10 cellular contexts compared by ENCODE assay signal in genomic region chr1:203361843-203362524, GRCh38. TPM values are rescaled to one million over a fixed set of nuclear protein-coding genes. Genes with fewer than 3 reads are reported as not detected.
DNase-seq lines count a peak whose midpoint lies in the region; ATAC-seq and TF ChIP-seq lines count a peak whose summit lies in the region.
"Had no signal": no experiment of that assay in that cellular context is flagged by ENCODE, and none has a peak within 500 bp of the region (broad histone marks: within the 10 kb centered on the region; RNA-seq: fewer than 3 reads in every experiment).

No MANE protein-coding gene starts in this region.

- peak overlapping the region; percentile 20; the same call in 1 of the 2 replicates for H3K4me2 ChIP-seq in OCI-LY1 (ENCODE audit: low read length)

- no peaks in the 10 kb centered on the region for H3K9me3 Mint-ChIP-seq in effector memory CD8-positive, alpha-beta T cell
- H3K9me3 Mint-ChIP-seq in activated naive CD4-positive, alpha-beta T cell treated with anti-CD3 and anti-CD28 coated beads, Interleukin-2, amount 10 ng/mL, durations not matched to agents 7 days and 5 days, result no peaks in the 10 kb centered on the region

- H4K20me1 ChIP-seq in OCI-LY1 (ENCODE audit: insufficient read depth, low read length), result no peaks in the 10 kb centered on the region

- H3K27ac ChIP-seq in OCI-LY1 (ENCODE audit: low read depth, low read length, poor library complexity, severe bottlenecking), result peak overlapping the region; percentile 27
- no peak overlapping the region for H3K27ac ChIP-seq in effector memory CD4-positive, alpha-beta T cell (ENCODE audit: insufficient read depth, low read length, poor library complexity, severe bottlenecking)

- H3K4me3 Mint-ChIP-seq in effector memory CD8-positive, alpha-beta T cell, result no peak overlapping the region
- no peak overlapping the region for H3K4me3 Mint-ChIP-seq in activated naive CD4-positive, alpha-beta T cell treated with anti-CD3 and anti-CD28 coated beads, Interleukin-2, amount 10 ng/mL, durations not matched to agents 7 days and 5 days
- H3K4me3 Mint-ChIP-seq: dendritic cell treated with granulocyte-macrophage colony-stimulating factor and Interleukin-4, amounts not matched to agents 40 ng/mL and 50 ng/mL, for 4 days had no signal

- no peaks in the 10 kb centered on the region; the same call in 1 of the 2 replicates for H3K36me3 ChIP-seq in OCI-LY1 (ENCODE audit: insufficient read depth, low read length)
- no peaks in the 10 kb centered on the region for H3K36me3 ChIP-seq in effector memory CD4-positive, alpha-beta T cell (ENCODE audit: control insufficient read depth, insufficient read depth, low read length)

- H3K27me3 ChIP-seq in OCI-LY1 (ENCODE audit: insufficient read depth, low read length), result no peaks in the 10 kb centered on the region; the same call in 1 of the 2 replicates
- H3K27me3 ChIP-seq in effector memory CD4-positive, alpha-beta T cell (replicated peaks; ENCODE audit: control insufficient read depth, insufficient read depth, low read length, poor library complexity, severe bottlenecking), result peaks cover 6% of the 10 kb centered on the region

- no peaks in the 10 kb centered on the region for H3F3A ChIP-seq in OCI-LY1 (ENCODE audit: insufficient read depth, low read length)

- no peaks in the 10 kb centered on the region for H3K9me2 ChIP-seq in OCI-LY1 (ENCODE audit: low read depth, low read length)

- CTCF ChIA-PET in activated naive CD4-positive, alpha-beta T cell treated with anti-CD3 and anti-CD28 coated beads, Interleukin-2, amount 10 ng/mL, durations not matched to agents 7 days and 5 days (lab: Charles Lee), result interaction anchor here (1.7 kb wide), 1 partner anchor 21 kb away, joined by 8 read pairs; no protein-coding TSS in a partner anchor

- peak; percentile 27 for ATAC-seq in effector memory CD8-positive, alpha-beta T cell (replicated peaks)
- ATAC-seq in HG03039 (IDR thresholded peaks at IDR 0.05; ENCODE audit: unreplicated experiment), result no peak

- no peaks in the 10 kb centered on the region for H3K36me3 Mint-ChIP-seq in effector memory CD8-positive, alpha-beta T cell (ENCODE audit: insufficient read depth)
- no peaks in the 10 kb centered on the region for H3K36me3 Mint-ChIP-seq in activated naive CD4-positive, alpha-beta T cell treated with anti-CD3 and anti-CD28 coated beads, Interleukin-2, amount 10 ng/mL, durations not matched to agents 7 days and 5 days

- H3K9ac ChIP-seq in OCI-LY1 (ENCODE audit: low read length), result no peak overlapping the region; the same call in 1 of the 2 replicates

- H3K79me2 ChIP-seq in OCI-LY1 (ENCODE audit: insufficient read depth, low read length), result no peaks in the 10 kb centered on the region

- H3K4me1 Mint-ChIP-seq in effector memory CD8-positive, alpha-beta T cell (ENCODE audit: low read depth in 2 of 2), result peaks cover 0 to 4% of the 10 kb centered on the region in 2 donors
- H3K4me1 Mint-ChIP-seq in activated naive CD4-positive, alpha-beta T cell treated with anti-CD3 and anti-CD28 coated beads, Interleukin-2, amount 10 ng/mL, durations not matched to agents 7 days and 5 days, result no peaks in the 10 kb centered on the region

- no peak overlapping the region for H3K4me3 ChIP-seq in OCI-LY1 (ENCODE audit: low read depth, low read length, poor library complexity, severe bottlenecking)
- no peak overlapping the region for H3K4me3 ChIP-seq in effector memory CD4-positive, alpha-beta T cell (ENCODE audit: insufficient read depth, low read depth, low read length, poor library complexity, severe bottlenecking)

- TF ChIP-seq CTCF in OCI-LY1 (IDR thresholded peaks at IDR 0.05; ENCODE audit: low read length), result peak; percentile 17; the same call in 1 of the 2 replicates

- peaks cover 60 to 85% of the 10 kb centered on the region in 2 donors for H3K27me3 Mint-ChIP-seq in effector memory CD8-positive, alpha-beta T cell
- H3K27me3 Mint-ChIP-seq in activated naive CD4-positive, alpha-beta T cell treated with anti-CD3 and anti-CD28 coated beads, Interleukin-2, amount 10 ng/mL, durations not matched to agents 7 days and 5 days, result peaks cover 72% of the 10 kb centered on the region

- no peak overlapping the region for H2AFZ ChIP-seq in OCI-LY1 (ENCODE audit: low read length)

- H3K27ac Mint-ChIP-seq in effector memory CD8-positive, alpha-beta T cell, result no peak overlapping the region
- no peak overlapping the region for H3K27ac Mint-ChIP-seq in activated naive CD4-positive, alpha-beta T cell treated with anti-CD3 and anti-CD28 coated beads, Interleukin-2, amount 10 ng/mL, durations not matched to agents 7 days and 5 days
- H3K27ac Mint-ChIP-seq: dendritic cell treated with granulocyte-macrophage colony-stimulating factor and Interleukin-4, amounts not matched to agents 40 ng/mL and 50 ng/mL, for 4 days had no signal

- H3K4me1 ChIP-seq in OCI-LY1 (ENCODE audit: insufficient read depth, low read length, severe bottlenecking), result peaks cover 18% of the 10 kb centered on the region
- no peaks in the 10 kb centered on the region for H3K4me1 ChIP-seq in effector memory CD4-positive, alpha-beta T cell (ENCODE audit: control insufficient read depth, insufficient read depth, low read length, poor library complexity, severe bottlenecking)

- DNase-seq in GM03348 (ENCODE audit: low spot score), result peak; percentile 50
- DNase-seq in effector memory CD8-positive, alpha-beta T cell, result no peak
- DNase-seq in occipital lobe (lab: John Stamatoyannopoulos, UW), result peak; percentile 39
- no peak for DNase-seq in effector memory CD4-positive, alpha-beta T cell
- DNase-seq in activated naive CD4-positive, alpha-beta T cell treated with anti-CD3 and anti-CD28 coated beads, Interleukin-2, amount 10 ng/mL, durations not matched to agents 7 days and 5 days, result no peak
- DNase-seq in COLO668 (lab: John Stamatoyannopoulos, UW; ENCODE audit: unreplicated experiment), result no peak
- DNase-seq: SW 1271 had no signal

- peaks cover 5% of the 10 kb centered on the region; the same call in 1 of the 2 replicates for H3K9me3 ChIP-seq in OCI-LY1 (ENCODE audit: low read length)
- H3K9me3 ChIP-seq in effector memory CD4-positive, alpha-beta T cell (ENCODE audit: control insufficient read depth, low read length), result no peaks in the 10 kb centered on the region

RNA-seq across cellular contexts. Expression of gene FMOD, which starts 11.1 kb away (rescaled TPM):
- 1.1 TPM for total RNA-seq in occipital lobe

RNA-seq across cellular contexts. Expression of gene BTG2, which starts 56.7 kb away (rescaled TPM):
- total RNA-seq in occipital lobe, result 13.9 TPM

Comparison
In these comparisons a context has a peak if more than half of its experiments do, and no peak if none do; other contexts are left out.
1. DNase-seq: peak in GM03348 (single experiment) and occipital lobe (single experiment); none in effector memory CD8-positive, alpha-beta T cell (0 of 3), effector memory CD4-positive, alpha-beta T cell (0 of 3), activated naive CD4-positive, alpha-beta T cell treated with anti-CD3 and anti-CD28 coated beads, Interleukin-2, amount 10 ng/mL, durations not matched to agents 7 days and 5 days (single experiment) and COLO668 (single experiment).